ENCODE assay signal across 1 cellular context in genomic region chr1:150515328-150516049, GRCh38.
TF ChIP-seq lines count a peak whose summit lies in the region.

Gene FALEC, plus strand, starts transcription at chr1:150515752.

TF ChIP-seq in K562, 482 proteins besides CTCF, POLR2A, EP300 and RAD21 (continued from another document and continues in another):
- no peak for TF ChIP-seq ZBTB34 (CRISPR knock-in tag; IDR thresholded peaks at IDR 0.05)
- TF ChIP-seq MEF2A (IDR thresholded peaks at IDR 0.05; ENCODE audit: control insufficient read depth, low read depth, low read length): peak; percentile 60; the same call in 1 of the 2 replicates
- no peak for TF ChIP-seq FOXP4 (CRISPR knock-in tag; IDR thresholded peaks at IDR 0.05; ENCODE audit: borderline replicate concordance)
- TF ChIP-seq ZFP30 (CRISPR knock-in tag; IDR thresholded peaks at IDR 0.05; ENCODE audit: borderline replicate concordance): no peak
- peak in 2 of 3 experiments; percentile 58 to 60; a peak in 2 of 6 replicates for TF ChIP-seq ZBTB11 (CRISPR knock-in tag; IDR thresholded peaks at IDR 0.05)
- TF ChIP-seq ZNF445 (CRISPR knock-in tag; IDR thresholded peaks at IDR 0.05; ENCODE audit: low read depth): no peak
- TF ChIP-seq MITF (IDR thresholded peaks at IDR 0.05): no peak
- TF ChIP-seq ATF1 (CRISPR knock-in tag; IDR thresholded peaks at IDR 0.05): no peak
- TF ChIP-seq ATF1 (tag; IDR thresholded peaks at IDR 0.05): no peak; the same call in 1 of the 2 replicates
- no peak for TF ChIP-seq STAT5B (CRISPR knock-in tag; IDR thresholded peaks at IDR 0.05)
- no peak for TF ChIP-seq GATAD2A (IDR thresholded peaks at IDR 0.05)
- TF ChIP-seq FOXA3 (CRISPR knock-in tag; conservative IDR thresholded peaks at IDR 0.05 in 1 of 2, IDR thresholded peaks at IDR 0.05 in 1 of 2): peak; percentile 24 to 57; a peak in 3 of 4 replicates
- peak; percentile 61 for TF ChIP-seq PCBP1 (IDR thresholded peaks at IDR 0.05; ENCODE audit: low read depth, low read length, poor library complexity, severe bottlenecking)
- peak; percentile 81 for TF ChIP-seq POLR2G (IDR thresholded peaks at IDR 0.05; ENCODE audit: low read depth, low read length)
- TF ChIP-seq ZBTB49 (CRISPR knock-in tag; IDR thresholded peaks at IDR 0.05; ENCODE audit: borderline replicate concordance): no peak
- no peak for TF ChIP-seq MXD1 (CRISPR knock-in tag; IDR thresholded peaks at IDR 0.05; ENCODE audit: borderline replicate concordance, poor library complexity, severe bottlenecking)
- TF ChIP-seq THAP12 (CRISPR knock-in tag; IDR thresholded peaks at IDR 0.05): peak; percentile 66; the same call in 1 of the 2 replicates
- no peak for TF ChIP-seq RBM34 (IDR thresholded peaks at IDR 0.05; ENCODE audit: borderline replicate concordance, insufficient read depth, low read length)
- TF ChIP-seq PCBP2 (IDR thresholded peaks at IDR 0.05; ENCODE audit: low read depth, low read length, poor library complexity, severe bottlenecking): no peak
- peak; percentile 55; the same call in 1 of the 2 replicates for TF ChIP-seq CTBP1 (IDR thresholded peaks at IDR 0.05; ENCODE audit: borderline replicate concordance)
- TF ChIP-seq ZBTB1 (CRISPR knock-in tag; IDR thresholded peaks at IDR 0.05; ENCODE audit: borderline replicate concordance, low read depth): 0 out of 2 replicates have a peak, but pooled peaks have one; percentile 18
- no peak for TF ChIP-seq ZNF133 (CRISPR knock-in tag; IDR thresholded peaks at IDR 0.05)
- no peak for TF ChIP-seq ZNF239 (CRISPR knock-in tag; IDR thresholded peaks at IDR 0.05)
- no peak for TF ChIP-seq NFATC3 (IDR thresholded peaks at IDR 0.05)
- no peak for TF ChIP-seq FOXJ3 (CRISPR knock-in tag; IDR thresholded peaks at IDR 0.05)
- TF ChIP-seq SRSF7 (optimal IDR thresholded peaks at IDR 0.05; ENCODE audit: low read depth, low read length): no peak
- no peak for TF ChIP-seq CREB3L1 (IDR thresholded peaks at IDR 0.05; ENCODE audit: borderline replicate concordance, low read depth)
- no peak for TF ChIP-seq ZNF512 (tag; IDR thresholded peaks at IDR 0.05)
- no peak for TF ChIP-seq THRB (CRISPR knock-in tag; conservative IDR thresholded peaks at IDR 0.05)
- no peak for TF ChIP-seq KDM1A (IDR thresholded peaks at IDR 0.05)
- TF ChIP-seq FOXP1 (CRISPR knock-in tag; IDR thresholded peaks at IDR 0.05): no peak; the same call in 1 of the 2 replicates
- TF ChIP-seq ZC3H8 (IDR thresholded peaks at IDR 0.05): no peak
- TF ChIP-seq ZBTB9 (CRISPR knock-in tag; IDR thresholded peaks at IDR 0.05): peak; percentile 21; the same call in 1 of the 2 replicates
